1 cellular context compared by ENCODE assay signal in genomic region chr13:19864339-19865309, GRCh38.
TF ChIP-seq lines count a peak whose summit lies in the region.

No MANE protein-coding gene starts in this region.

TF ChIP-seq in A549, 52 proteins besides CTCF, POLR2A, EP300 and RAD21 (continued from another document):
- TF ChIP-seq HMGXB4 (CRISPR knock-in tag; IDR thresholded peaks at IDR 0.05; ENCODE audit: borderline replicate concordance): peak; percentile 54; the same call in 1 of the 2 replicates
- 0 out of 3 replicates have a peak, but pooled peaks have one; percentile 22 for TF ChIP-seq BCL3 (IDR thresholded peaks at IDR 0.05)
- TF ChIP-seq RNF2 (IDR thresholded peaks at IDR 0.05; ENCODE audit: borderline replicate concordance, low read depth): no peak
- TF ChIP-seq ELK1 (IDR thresholded peaks at IDR 0.05; ENCODE audit: low read depth, low read length): no peak
- TF ChIP-seq RCOR1 (IDR thresholded peaks at IDR 0.05; ENCODE audit: low read depth, low read length): no peak
